ENCODE assay signal across 1 cellular context in the genomic region with DNA sequence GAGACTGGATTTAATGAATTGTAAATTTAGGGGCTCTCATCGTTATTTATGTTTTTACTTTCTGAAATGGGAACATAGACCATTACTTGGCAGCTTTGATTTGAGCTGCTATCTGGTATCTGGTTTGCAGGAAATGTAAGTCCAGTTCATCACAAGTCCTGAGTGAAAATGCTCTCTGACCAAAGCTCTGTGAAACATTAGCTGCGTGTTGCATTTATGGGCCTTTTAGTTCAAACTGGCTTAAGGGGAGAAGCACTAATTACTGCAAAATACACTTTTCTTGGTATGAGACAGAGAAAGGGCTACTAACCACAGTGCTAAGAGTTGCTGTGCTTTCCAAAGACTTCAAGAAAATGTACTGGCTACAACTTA.
TF ChIP-seq lines count a peak whose summit lies in the region.

No MANE protein-coding gene starts in this region.

TF ChIP-seq in GM23338, 12 proteins besides CTCF, POLR2A, EP300 and RAD21 (continued from another document):
- no peak for TF ChIP-seq ZNF462 (CRISPR knock-in tag; IDR thresholded peaks at IDR 0.05)
- no peak for TF ChIP-seq EZH2phosphoT487 (IDR thresholded peaks at IDR 0.05; ENCODE audit: unreplicated experiment)
- no peak for TF ChIP-seq STAT1 (IDR thresholded peaks at IDR 0.05; ENCODE audit: unreplicated experiment)
- TF ChIP-seq NANOG (IDR thresholded peaks at IDR 0.05; ENCODE audit: borderline replicate concordance), result no peak
- no peak for TF ChIP-seq JUNB (IDR thresholded peaks at IDR 0.05; ENCODE audit: unreplicated experiment)
- TF ChIP-seq CREB1 (CRISPR knock-in tag; IDR thresholded peaks at IDR 0.05; ENCODE audit: low read depth), result no peak
- no peak for TF ChIP-seq EZH2 (IDR thresholded peaks at IDR 0.05; ENCODE audit: low read depth, unreplicated experiment)
- TF ChIP-seq, protein P1, sequence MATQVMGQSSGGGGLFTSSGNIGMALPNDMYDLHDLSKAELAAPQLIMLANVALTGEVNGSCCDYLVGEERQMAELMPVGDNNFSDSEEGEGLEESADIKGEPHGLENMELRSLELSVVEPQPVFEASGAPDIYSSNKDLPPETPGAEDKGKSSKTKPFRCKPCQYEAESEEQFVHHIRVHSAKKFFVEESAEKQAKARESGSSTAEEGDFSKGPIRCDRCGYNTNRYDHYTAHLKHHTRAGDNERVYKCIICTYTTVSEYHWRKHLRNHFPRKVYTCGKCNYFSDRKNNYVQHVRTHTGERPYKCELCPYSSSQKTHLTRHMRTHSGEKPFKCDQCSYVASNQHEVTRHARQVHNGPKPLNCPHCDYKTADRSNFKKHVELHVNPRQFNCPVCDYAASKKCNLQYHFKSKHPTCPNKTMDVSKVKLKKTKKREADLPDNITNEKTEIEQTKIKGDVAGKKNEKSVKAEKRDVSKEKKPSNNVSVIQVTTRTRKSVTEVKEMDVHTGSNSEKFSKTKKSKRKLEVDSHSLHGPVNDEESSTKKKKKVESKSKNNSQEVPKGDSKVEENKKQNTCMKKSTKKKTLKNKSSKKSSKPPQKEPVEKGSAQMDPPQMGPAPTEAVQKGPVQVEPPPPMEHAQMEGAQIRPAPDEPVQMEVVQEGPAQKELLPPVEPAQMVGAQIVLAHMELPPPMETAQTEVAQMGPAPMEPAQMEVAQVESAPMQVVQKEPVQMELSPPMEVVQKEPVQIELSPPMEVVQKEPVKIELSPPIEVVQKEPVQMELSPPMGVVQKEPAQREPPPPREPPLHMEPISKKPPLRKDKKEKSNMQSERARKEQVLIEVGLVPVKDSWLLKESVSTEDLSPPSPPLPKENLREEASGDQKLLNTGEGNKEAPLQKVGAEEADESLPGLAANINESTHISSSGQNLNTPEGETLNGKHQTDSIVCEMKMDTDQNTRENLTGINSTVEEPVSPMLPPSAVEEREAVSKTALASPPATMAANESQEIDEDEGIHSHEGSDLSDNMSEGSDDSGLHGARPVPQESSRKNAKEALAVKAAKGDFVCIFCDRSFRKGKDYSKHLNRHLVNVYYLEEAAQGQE (IDR thresholded peaks at IDR 0.05; ENCODE audit: unreplicated experiment), result no peak
